In the genomic region with DNA sequence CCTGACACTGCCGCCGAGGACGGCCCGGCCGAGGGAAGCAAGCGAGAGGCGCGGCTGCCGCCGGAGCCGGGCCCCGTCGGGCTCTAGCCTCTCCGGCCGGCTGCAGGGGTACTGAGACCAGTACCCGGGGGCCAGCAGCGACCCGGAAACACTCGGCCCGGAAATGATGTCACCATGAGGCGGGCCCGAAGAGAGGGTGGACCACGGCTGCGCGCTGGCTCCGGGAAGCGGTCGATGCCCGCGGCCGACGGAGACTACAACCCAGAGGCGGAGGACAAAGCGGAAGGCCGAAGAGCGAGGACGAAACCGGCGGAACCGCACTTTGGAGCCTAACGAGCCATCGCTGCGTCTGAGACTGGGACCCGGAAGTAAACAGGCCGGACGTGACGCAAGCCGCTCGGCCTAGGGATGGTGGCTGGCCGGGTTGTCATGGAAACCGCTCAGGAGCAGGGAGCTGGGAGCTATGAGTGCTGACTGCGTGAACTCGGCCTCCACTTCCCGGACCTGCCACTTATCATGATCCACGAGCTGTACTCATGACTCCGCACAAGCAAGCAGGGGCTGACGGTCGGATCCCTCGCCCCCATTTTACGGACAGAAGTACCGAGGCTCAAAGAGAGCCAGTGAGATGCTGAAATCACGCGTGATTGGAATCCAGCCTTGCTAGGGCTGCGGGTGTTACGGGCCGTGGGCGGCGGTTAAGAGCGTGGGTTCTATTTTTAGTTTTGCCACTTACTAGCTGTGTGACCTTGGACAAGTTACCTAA, we compare ENCODE assay signal across 1 cellular context.
TF ChIP-seq lines count a peak whose summit lies in the region.

A gene with protein sequence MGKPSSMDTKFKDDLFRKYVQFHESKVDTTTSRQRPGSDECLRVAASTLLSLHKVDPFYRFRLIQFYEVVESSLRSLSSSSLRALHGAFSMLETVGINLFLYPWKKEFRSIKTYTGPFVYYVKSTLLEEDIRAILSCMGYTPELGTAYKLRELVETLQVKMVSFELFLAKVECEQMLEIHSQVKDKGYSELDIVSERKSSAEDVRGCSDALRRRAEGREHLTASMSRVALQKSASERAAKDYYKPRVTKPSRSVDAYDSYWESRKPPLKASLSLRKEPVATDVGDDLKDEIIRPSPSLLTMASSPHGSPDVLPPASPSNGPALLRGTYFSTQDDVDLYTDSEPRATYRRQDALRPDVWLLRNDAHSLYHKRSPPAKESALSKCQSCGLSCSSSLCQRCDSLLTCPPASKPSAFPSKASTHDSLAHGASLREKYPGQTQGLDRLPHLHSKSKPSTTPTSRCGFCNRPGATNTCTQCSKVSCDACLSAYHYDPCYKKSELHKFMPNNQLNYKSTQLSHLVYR (minus strand): TSS at position 150 of the 766 bp plus-strand sequence. CDS start 7,039 bp downstream, outside the sequence.

TF ChIP-seq in GM12878, 131 proteins besides CTCF, POLR2A, EP300 and RAD21 (continued from another document and continues in another):
- TF ChIP-seq CEBPZ (IDR thresholded peaks at IDR 0.05; ENCODE audit: low read depth, low read length) (no peak), SREBF2 (IDR thresholded peaks at IDR 0.05; ENCODE audit: low read length) (peak; percentile 55; the same call in 1 of the 2 replicates), NBN (IDR thresholded peaks at IDR 0.05) (peak; percentile 89), USF2 (IDR thresholded peaks at IDR 0.05; ENCODE audit: borderline replicate concordance, low read depth, low read length) (no peak), ETV6 (conservative IDR thresholded peaks at IDR 0.05 in 1 of 2, IDR thresholded peaks at IDR 0.05 in 1 of 2; ENCODE audit: borderline replicate concordance in 1 of 2, low read depth in 1 of 2) (0 out of 4 replicates have a peak, but pooled peaks of 1 of the 2 experiments have one; percentile 11), BCL11A (IDR thresholded peaks at IDR 0.05; ENCODE audit: low read depth, low read length) (0 out of 2 replicates have a peak, but pooled peaks have one; percentile 6), BMI1 (IDR thresholded peaks at IDR 0.05; ENCODE audit: borderline replicate concordance) (peak; percentile 100), TCF12 (IDR thresholded peaks at IDR 0.05; ENCODE audit: low read depth, low read length) (no peak), POLR2AphosphoS5 (IDR thresholded peaks at IDR 0.05; ENCODE audit: low read length) (peak; percentile 78), RCOR1 (conservative IDR thresholded peaks at IDR 0.05; ENCODE audit: low read depth, low read length) (peak; percentile 85; the same call in 1 of the 2 replicates), ATF3 (IDR thresholded peaks at IDR 0.05; ENCODE audit: borderline replicate concordance, extremely low read depth, low read depth, low read length) (no peak), JUNB (IDR thresholded peaks at IDR 0.05) (no peak), JUND (IDR thresholded peaks at IDR 0.05; ENCODE audit: low read depth, low read length) (no peak), NR2C1 (IDR thresholded peaks at IDR 0.05) (peak; percentile 98), FOXK2 (IDR thresholded peaks at IDR 0.05) (peak; percentile 52; the same call in 1 of the 2 replicates), TBL1XR1 (IDR thresholded peaks at IDR 0.05; ENCODE audit: low read depth, low read length) (no peak), ZBTB40 (IDR thresholded peaks at IDR 0.05; ENCODE audit: borderline replicate concordance) (peak; percentile 99), ASH2L (IDR thresholded peaks at IDR 0.05; ENCODE audit: borderline replicate concordance, low read depth) (peak; percentile 61; the same call in 1 of the 2 replicates), ESRRA (IDR thresholded peaks at IDR 0.05; ENCODE audit: low read length) (no peak), HDAC6 (IDR thresholded peaks at IDR 0.05; ENCODE audit: unreplicated experiment) (no peak), GABPA (IDR thresholded peaks at IDR 0.05; ENCODE audit: low read depth) (peak; percentile 97), MYC (IDR thresholded peaks at IDR 0.05; ENCODE audit: insufficient read depth, insufficient read length, insufficient replicate concordance, low read length, severe bottlenecking) (no peak), ZNF384 (IDR thresholded peaks at IDR 0.05; ENCODE audit: borderline replicate concordance, low read depth, low read length) (no peak), MXI1 (IDR thresholded peaks at IDR 0.05; ENCODE audit: low read depth, low read length) (no peak), TAF1 (IDR thresholded peaks at IDR 0.05; ENCODE audit: borderline replicate concordance, low read depth, low read length) (peak; percentile 84; the same call in 1 of the 2 replicates), SIX5 (IDR thresholded peaks at IDR 0.05; ENCODE audit: low read depth, low read length, severe bottlenecking) (peak; percentile 29), FOXM1 (IDR thresholded peaks at IDR 0.05; ENCODE audit: low read depth, low read length) (no peak), RFX5 (IDR thresholded peaks at IDR 0.05; ENCODE audit: low read depth, low read length) (no peak), ATF7 (IDR thresholded peaks at IDR 0.05; ENCODE audit: low read depth) (peak; percentile 93), SMC3 (IDR thresholded peaks at IDR 0.05; ENCODE audit: borderline replicate concordance, low read length) (no peak), MEF2A (IDR thresholded peaks at IDR 0.05; ENCODE audit: insufficient read depth, low read depth, low read length) (peak; percentile 78), NFXL1 (IDR thresholded peaks at IDR 0.05; ENCODE audit: borderline replicate concordance) (peak; percentile 94), CHD2 (IDR thresholded peaks at IDR 0.05; ENCODE audit: borderline replicate concordance, low read depth, low read length) (0 out of 2 replicates have a peak, but pooled peaks have one; percentile 23), IRF4 (IDR thresholded peaks at IDR 0.05; ENCODE audit: low read depth, low read length) (no peak), RAD51 (IDR thresholded peaks at IDR 0.05) (no peak), RB1 (IDR thresholded peaks at IDR 0.05; ENCODE audit: borderline replicate concordance) (peak; percentile 33), CUX1 (IDR thresholded peaks at IDR 0.05; ENCODE audit: insufficient replicate concordance, low read depth, low read length) (no peak), BHLHE40 (IDR thresholded peaks at IDR 0.05; ENCODE audit: borderline replicate concordance in 1 of 2, low read depth in 2 of 2, low read length in 1 of 2) (no peak)
